Comparison of ENCODE assay signal across 28 cellular contexts in the genomic region with DNA sequence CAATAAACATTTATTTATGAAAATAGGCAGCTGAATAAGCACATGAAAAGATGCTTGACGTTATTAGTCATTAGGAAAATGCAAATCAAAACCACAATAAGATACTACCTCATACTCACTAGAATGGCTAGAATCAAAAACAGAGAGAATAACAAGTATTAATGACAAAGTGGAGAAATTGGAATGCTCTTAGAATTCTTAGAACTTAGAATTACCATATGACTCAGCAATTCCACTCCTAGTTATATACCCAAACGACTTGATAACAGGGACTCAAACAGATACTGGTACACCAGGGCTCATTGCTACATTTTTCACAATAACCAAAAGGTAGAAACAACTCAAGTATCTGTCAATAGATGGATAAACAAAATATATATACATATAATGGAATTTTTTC. TPM values are rescaled to one million over a fixed set of nuclear protein-coding genes. Genes with fewer than 3 reads are reported as not detected.
DNase-seq lines count a peak whose midpoint lies in the region; ATAC-seq, FAIRE-seq and TF ChIP-seq lines count a peak whose summit lies in the region.
"Had no signal": no experiment of that assay in that cellular context is flagged by ENCODE, and none has a peak within 500 bp of the region (broad histone marks: within the 10 kb centered on the region; RNA-seq: fewer than 3 reads in every experiment).

No MANE protein-coding gene starts in this region.

- peaks cover 17% of the 10 kb centered on the region for H3K27me3 ChIP-seq in bronchial epithelial cell (ENCODE audit: control insufficient read depth, insufficient read depth, low read length)

- no peak for ATAC-seq in GM19351 (IDR thresholded peaks at IDR 0.05; ENCODE audit: unreplicated experiment)
- ATAC-seq: left colon had no signal

- TF ChIP-seq POLR2A in GM12892 (IDR thresholded peaks at IDR 0.05; ENCODE audit: low read depth, low read length): no peak

- FAIRE-seq in bronchial epithelial cell (lab: Jason Lieb, UNC) (no peak), GM12892 (lab: Jason Lieb, UNC) (no peak)
- FAIRE-seq: endometrium, GM18507, GM19239 had no signal

- peak; percentile 20 for DNase-seq in DMS53 (lab: John Stamatoyannopoulos, UW)
- no peak for DNase-seq in DMS53 treated with DMSO at 0.1 percent for 48 hours (lab: John Stamatoyannopoulos, UW; ENCODE audit: unreplicated experiment)
- peak; percentile 7 for DNase-seq in NCI-H226
- DNase-seq in bronchial epithelial cell (ENCODE audit: low read depth): peak; percentile 20
- peak; percentile 34 for DNase-seq in renal cortical epithelial cell (ENCODE audit: low read depth)
- no peak for DNase-seq in GM12892 (ENCODE audit: insufficient read length)
- DNase-seq in NCI-H2081 treated with DMSO at 0.1 percent for 48 hours (lab: John Stamatoyannopoulos, UW): no peak
- DNase-seq: activated B cell treated with CpG ODN at 0.5 μM for 24 hours; activated T-cell treated with anti-CD3 and anti-CD28 coated beads, Interleukin-2, amount 50 U/mL, for 48 hours; Caco-2; dermis blood vessel endothelial cell; DMS79 treated with DMSO at 0.1 percent for 48 hours; esophagus squamous epithelium; GOT3; hypothalamus; immature natural killer cell; KBM-7; left colon; MG63; NCI-H1436 treated with DMSO at 0.1 percent for 48 hours; NCI-H774; stimulated activated CD4-positive, alpha-beta T cell treated with anti-CD3 and anti-CD28 coated beads, Interleukin-15, amount 100 ng/mL, for 24 hours; stimulated activated naive CD4-positive, alpha-beta T cell; upper lobe of left lung had no signal

- H3K4me3 ChIP-seq in bronchial epithelial cell (ENCODE audit: low read depth, low read length): no peak overlapping the region
- H3K4me3 ChIP-seq: esophagus squamous epithelium, MG63, upper lobe of left lung had no signal

- TF ChIP-seq CTCF in bronchial epithelial cell (IDR thresholded peaks at IDR 0.05; ENCODE audit: insufficient read depth, low read length, severe bottlenecking): no peak

- no peaks in the 10 kb centered on the region for H3K36me3 ChIP-seq in bronchial epithelial cell (ENCODE audit: control insufficient read depth, insufficient read depth, low read length)
- H3K36me3 ChIP-seq: esophagus squamous epithelium, MG63, upper lobe of left lung had no signal

RNA-seq across cellular contexts. Expression of a gene that starts 15.1 kb away (rescaled TPM):
- 0.53 and 0.77 TPM in 2 replicates for total RNA-seq in bronchial epithelial cell
- 2.6 and 4.0 TPM in 2 replicates for total RNA-seq in renal cortical epithelial cell
- 0.17 TPM for polyA plus RNA-seq in GM12892 (2012; ENCODE audit: missing spikeins)

Comparison
In these comparisons a context has a peak if more than half of its experiments do, and no peak if none do; other contexts are left out.
1. DNase-seq: peak in DMS53 (single experiment), NCI-H226 (single experiment), bronchial epithelial cell (single experiment) and renal cortical epithelial cell (single experiment); none in DMS53 treated with DMSO at 0.1 percent for 48 hours (single experiment), GM12892 (single experiment) and NCI-H2081 treated with DMSO at 0.1 percent for 48 hours (single experiment).